2 cellular contexts compared by ENCODE assay signal in the genomic region with DNA sequence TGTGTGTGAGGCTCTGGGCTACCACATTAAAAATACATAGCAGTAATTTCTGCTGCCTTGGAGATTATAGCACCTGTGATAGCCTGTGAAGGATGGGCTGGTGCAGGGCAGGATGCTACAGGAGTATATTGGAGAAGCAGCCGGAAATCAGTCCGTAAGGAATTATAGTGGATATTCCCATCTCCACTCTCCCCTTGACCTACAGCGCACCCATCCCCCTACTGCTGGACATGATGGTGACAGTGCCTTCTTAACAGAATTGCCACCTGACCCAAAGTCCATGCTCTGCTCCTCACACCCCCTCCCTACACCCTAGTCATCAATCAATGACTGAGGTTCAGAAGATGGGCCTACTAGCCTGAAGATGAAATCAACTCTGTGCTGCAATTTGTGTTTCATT.
TF ChIP-seq lines count a peak whose summit lies in the region.

No MANE protein-coding gene starts in this region.

TF ChIP-seq in WTC11, 78 proteins besides CTCF, POLR2A, EP300 and RAD21:
- TF ChIP-seq MXD4 (CRISPR knock-in tag; IDR thresholded peaks at IDR 0.05; ENCODE audit: borderline replicate concordance) (no peak), KAT7 (CRISPR knock-in tag; IDR thresholded peaks at IDR 0.05; ENCODE audit: borderline replicate concordance) (no peak), E2F4 (CRISPR knock-in tag; IDR thresholded peaks at IDR 0.05; ENCODE audit: borderline replicate concordance, low read depth) (no peak), GRHL2 (CRISPR knock-in tag; IDR thresholded peaks at IDR 0.05; ENCODE audit: insufficient replicate concordance, severe bottlenecking) (no peak), CBFB (CRISPR knock-in tag; IDR thresholded peaks at IDR 0.05; ENCODE audit: low read depth) (no peak), USF1 (CRISPR knock-in tag; IDR thresholded peaks at IDR 0.05) (no peak), CREB1 (CRISPR knock-in tag; IDR thresholded peaks at IDR 0.05) (no peak), JUN (CRISPR knock-in tag; IDR thresholded peaks at IDR 0.05) (no peak), ATF2 (CRISPR knock-in tag; IDR thresholded peaks at IDR 0.05; ENCODE audit: borderline replicate concordance, low read depth) (no peak), FOXJ3 (CRISPR knock-in tag; IDR thresholded peaks at IDR 0.05; ENCODE audit: borderline replicate concordance) (no peak), ZNF232 (CRISPR knock-in tag; IDR thresholded peaks at IDR 0.05) (no peak)
- TF ChIP-seq, protein P1, sequence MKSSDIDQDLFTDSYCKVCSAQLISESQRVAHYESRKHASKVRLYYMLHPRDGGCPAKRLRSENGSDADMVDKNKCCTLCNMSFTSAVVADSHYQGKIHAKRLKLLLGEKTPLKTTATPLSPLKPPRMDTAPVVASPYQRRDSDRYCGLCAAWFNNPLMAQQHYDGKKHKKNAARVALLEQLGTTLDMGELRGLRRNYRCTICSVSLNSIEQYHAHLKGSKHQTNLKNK (CRISPR knock-in tag; IDR thresholded peaks at IDR 0.05), result no peak

TF ChIP-seq in H1, 55 proteins besides CTCF, POLR2A, EP300 and RAD21:
- no peak for TF ChIP-seq SIX5 (IDR thresholded peaks at IDR 0.05; ENCODE audit: low read depth, low read length)
- TF ChIP-seq JUND (IDR thresholded peaks at IDR 0.05; ENCODE audit: low read length), result no peak
- no peak for TF ChIP-seq GTF2F1 (IDR thresholded peaks at IDR 0.05; ENCODE audit: borderline replicate concordance, low read depth, low read length)
- no peak for TF ChIP-seq MAFK (IDR thresholded peaks at IDR 0.05; ENCODE audit: low read depth, low read length)
- TF ChIP-seq NANOG (IDR thresholded peaks at IDR 0.05; ENCODE audit: insufficient read depth, low read depth, low read length, poor library complexity, severe bottlenecking), result no peak
- TF ChIP-seq HDAC2 (IDR thresholded peaks at IDR 0.05; ENCODE audit: borderline replicate concordance in 1 of 2, low read depth in 2 of 2, low read length in 2 of 2), result no peak
- no peak for TF ChIP-seq BRCA1 (IDR thresholded peaks at IDR 0.05; ENCODE audit: low read depth, low read length)
- TF ChIP-seq, protein P2, sequence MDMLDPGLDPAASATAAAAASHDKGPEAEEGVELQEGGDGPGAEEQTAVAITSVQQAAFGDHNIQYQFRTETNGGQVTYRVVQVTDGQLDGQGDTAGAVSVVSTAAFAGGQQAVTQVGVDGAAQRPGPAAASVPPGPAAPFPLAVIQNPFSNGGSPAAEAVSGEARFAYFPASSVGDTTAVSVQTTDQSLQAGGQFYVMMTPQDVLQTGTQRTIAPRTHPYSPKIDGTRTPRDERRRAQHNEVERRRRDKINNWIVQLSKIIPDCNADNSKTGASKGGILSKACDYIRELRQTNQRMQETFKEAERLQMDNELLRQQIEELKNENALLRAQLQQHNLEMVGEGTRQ (IDR thresholded peaks at IDR 0.05; ENCODE audit: low read length), result no peak
- TF ChIP-seq SP1 (IDR thresholded peaks at IDR 0.05; ENCODE audit: low read depth, low read length), result no peak
- no peak for TF ChIP-seq SUZ12 (IDR thresholded peaks at IDR 0.05; ENCODE audit: low read length)
